9 cellular contexts compared by ENCODE assay signal in genomic region chr11:5394091-5394490, GRCh38. TPM values are rescaled to one million over a fixed set of nuclear protein-coding genes. Genes with fewer than 3 reads are reported as not detected.
"Had no signal": no experiment of that assay in that cellular context is flagged by ENCODE, and none has a peak within 500 bp of the region (broad histone marks: within the 10 kb centered on the region; RNA-seq: fewer than 3 reads in every experiment).

No MANE protein-coding gene starts in this region.

- H3K9ac ChIP-seq: GM23248 had no signal

- H3K9me3 Mint-ChIP-seq: GM23338, HFFc6 had no signal

- H3K27ac ChIP-seq: GM23248 had no signal

- FAIRE-seq: H1 had no signal

- H3K27ac Mint-ChIP-seq: GM23338, H9, HFFc6 had no signal

- H3K4me3 Mint-ChIP-seq: GM23338, H9, HFFc6 had no signal

- H3K4me3 ChIP-seq: GM23248, GM23338, HAP-1 had no signal

- H3K9me3 ChIP-seq: HAP-1 had no signal

- H2AFZ ChIP-seq: GM23248, GM23338 had no signal

- H3K36me3 ChIP-seq: HAP-1 had no signal

- H3K4me2 ChIP-seq: GM23338 had no signal

- DNase-seq: GM23248, H7, H9, HCEC 1CT, HFFc6 had no signal

- ATAC-seq: GM23338 had no signal

- H3K4me1 ChIP-seq: HAP-1 had no signal

RNA-seq across cellular contexts. Expression of gene OR51M1, which starts 10.5 kb away (rescaled TPM):
- total RNA-seq: GM23248, H1, H4, H7, H9 had no signal
- polyA plus RNA-seq: GM23248, GM23338 had no signal

RNA-seq across cellular contexts. Expression of gene OR51Q1, which starts 27.8 kb away (rescaled TPM):
- total RNA-seq: GM23248, GM23338, H1, H4, H7, H9, HFFc6 had no signal
- polyA plus RNA-seq: GM23248, GM23338 had no signal

RNA-seq across cellular contexts. Expression of gene OR51B6, which starts 42.8 kb away (rescaled TPM):
- total RNA-seq: GM23248, GM23338, H1, H4, H7, H9, HFFc6 had no signal
- polyA plus RNA-seq: GM23248, GM23338, H1 had no signal

RNA-seq across cellular contexts. Expression of gene OR51I1, which starts 47.2 kb away (rescaled TPM):
- total RNA-seq: GM23248, H1, H7, H9, HFFc6 had no signal
- polyA plus RNA-seq: GM23248, GM23338, H1 had no signal

RNA-seq across cellular contexts. Expression of gene OR51B5, which starts 50.8 kb away (rescaled TPM):
- total RNA-seq: GM23248, GM23338, H1, H7, H9 had no signal
- polyA plus RNA-seq: GM23248, GM23338, H1 had no signal
